In genomic region chr10:119416855-119417254, GRCh38 we compare ENCODE assay signal across 8 cellular contexts.
DNase-seq lines count a peak whose midpoint lies in the region; ATAC-seq, FAIRE-seq and TF ChIP-seq lines count a peak whose summit lies in the region.

No MANE protein-coding gene starts in this region.

- peak; percentile 92 for TF ChIP-seq CTCF in endodermal cell (conservative IDR thresholded peaks at IDR 0.05)

- H3K4me3 ChIP-seq in endodermal cell (ENCODE audit: low read length) = no peak overlapping the region

- peaks cover 4% of the 10 kb centered on the region for H3K4me1 ChIP-seq in endodermal cell (ENCODE audit: control insufficient read depth, insufficient read depth, low read length)

- H3K27ac ChIP-seq in endodermal cell (ENCODE audit: low read depth, low read length) = no peak overlapping the region

- H3K9me3 ChIP-seq in endodermal cell (ENCODE audit: control insufficient read depth, low read length) = no peaks in the 10 kb centered on the region

- no peak overlapping the region for H3K9ac ChIP-seq in endodermal cell (ENCODE audit: extremely low read depth, low read length, poor library complexity, severe bottlenecking)

- H3K4me3 Mint-ChIP-seq in endodermal cell (no peak overlapping the region), naive B cell (no peak overlapping the region)

- no peak for FAIRE-seq in H54 (lab: Jason Lieb, UNC)

- no peaks in the 10 kb centered on the region for H3K27me3 Mint-ChIP-seq in endodermal cell (ENCODE audit: insufficient read depth)
- H3K27me3 Mint-ChIP-seq in naive B cell = no peaks in the 10 kb centered on the region

- WGBS in endodermal cell (ENCODE audit: insufficient coverage in 1 of 2, insufficient read length in 1 of 2), 2 experiments = 54 to 60% methylated on average over 4 to 10 of the region's 10 CpGs

- H3K27ac Mint-ChIP-seq in endodermal cell = no peak overlapping the region
- peak overlapping the region in 5 of 6 donors; percentile 10 to 93 (median 88) for H3K27ac Mint-ChIP-seq in naive B cell

- no peaks in the 10 kb centered on the region for H3K36me3 Mint-ChIP-seq in endodermal cell (ENCODE audit: low read depth)
- H3K36me3 Mint-ChIP-seq in naive B cell = no peaks in the 10 kb centered on the region

- no peaks in the 10 kb centered on the region for H3K9me3 Mint-ChIP-seq in endodermal cell
- no peaks in the 10 kb centered on the region for H3K9me3 Mint-ChIP-seq in naive B cell

- H3K4me1 Mint-ChIP-seq in endodermal cell (peaks cover 13% of the 10 kb centered on the region), naive B cell (peaks cover 12 to 27% (median 13%) of the 10 kb centered on the region in 3 donors)

- H3K36me3 ChIP-seq in endodermal cell (ENCODE audit: control insufficient read depth, insufficient read depth, low read length) = no peaks in the 10 kb centered on the region

- no peak for TF ChIP-seq POLR2A in H54 (IDR thresholded peaks at IDR 0.05; ENCODE audit: low read depth, low read length)

- ATAC-seq in naive B cell (ENCODE audit: low read depth in 2 of 2) (peak; percentile 91 to 96), GM21528 (IDR thresholded peaks at IDR 0.05; ENCODE audit: low FRiP score, unreplicated experiment) (no peak)

- peak; percentile 18 for DNase-seq in COR-L47 (lab: John Stamatoyannopoulos, UW)
- peak; percentile 86 for DNase-seq in H54 (ENCODE audit: insufficient read length, low spot score)
- peak; percentile 59 for DNase-seq in NCI-H510A treated with DMSO at 0.1 percent for 48 hours (lab: John Stamatoyannopoulos, UW)
- peak; percentile 49 to 59 for DNase-seq in activated CD8-positive, alpha-beta memory T cell treated with anti-CD3 and anti-CD28 coated beads for 1 hour (ENCODE audit: extremely low read depth in 1 of 2, low read depth in 1 of 2)
- DNase-seq in endodermal cell = peak; percentile 92
- peak; percentile 68 for DNase-seq in naive B cell
- peak; percentile 60 for DNase-seq in stimulated activated naive CD4-positive, alpha-beta T cell treated with Interleukin-2 at 50 U/mL for 16 hours (lab: John Stamatoyannopoulos, UW)

- no peaks in the 10 kb centered on the region for H3K27me3 ChIP-seq in endodermal cell (ENCODE audit: control insufficient read depth, insufficient read depth, low read length, poor library complexity, severe bottlenecking)

Comparison
In these comparisons a context has a peak if more than half of its experiments do, and no peak if none do; other contexts are left out.
1. DNase-seq: peak in every context shown above with its lines; median percentile 92 in endodermal cell; 86 in H54; 68 in naive B cell; 60 in stimulated activated naive CD4-positive, alpha-beta T cell treated with Interleukin-2 at 50 U/mL for 16 hours; 59 in NCI-H510A treated with DMSO at 0.1 percent for 48 hours; 54 in activated CD8-positive, alpha-beta memory T cell treated with anti-CD3 and anti-CD28 coated beads for 1 hour; 18 in COR-L47.